In the genomic region with DNA sequence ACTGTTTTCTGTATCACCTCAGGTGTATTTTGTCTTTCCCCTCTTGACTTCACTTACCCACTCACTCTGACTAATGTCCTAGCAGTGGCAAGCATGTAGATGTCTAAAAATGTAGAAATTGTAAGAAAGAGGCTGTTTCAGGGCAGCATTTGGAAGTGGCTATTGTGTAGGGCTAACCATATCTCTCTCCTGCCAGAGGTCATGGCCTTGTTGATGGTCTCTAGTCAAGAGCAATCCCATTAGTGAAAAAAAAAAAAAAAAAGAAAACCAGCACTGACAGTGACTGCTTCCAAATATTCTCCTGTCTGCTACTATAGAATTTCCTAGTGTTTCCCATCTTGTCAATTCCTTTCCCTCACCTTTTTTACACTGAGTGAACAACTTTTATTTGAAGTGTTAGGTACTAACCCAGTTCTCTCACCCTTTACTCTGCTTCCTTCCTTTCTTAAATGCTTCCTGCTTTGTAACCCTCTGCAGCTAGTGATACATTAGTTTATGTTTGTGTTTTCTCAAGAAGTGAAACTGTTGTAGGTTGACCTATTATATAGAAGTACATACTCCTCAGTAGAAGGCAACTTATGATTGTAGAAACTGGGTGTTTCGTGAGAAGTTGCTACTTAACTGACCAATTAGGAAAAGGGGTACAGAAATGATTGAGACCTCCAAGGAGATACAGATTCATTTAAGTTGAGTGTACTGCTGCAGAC, we compare ENCODE assay signal across 15 cellular contexts.
A peak's percentile ranks its signal among the peaks of the same experiment; 100 is the strongest.
DNase-seq lines count a peak whose midpoint lies in the region; ATAC-seq, FAIRE-seq and TF ChIP-seq lines count a peak whose summit lies in the region.
"Had no signal": no experiment of that assay in that cellular context is flagged by ENCODE, and none has a peak within 500 bp of the region (broad histone marks: within the 10 kb centered on the region; RNA-seq: fewer than 3 reads in every experiment).

No MANE protein-coding gene starts in this region.

- dilution Hi-C loops in keratinocyte (cut with MboI; ENCODE audit: extremely low pct_ligation_motif_present, low sequenced_read_pairs): no loop called here

- no peak overlapping the region for H3K27ac Mint-ChIP-seq in activated T-helper 1 cell treated with anti-CD3 and anti-CD28 coated beads, Interleukin-12 subunit alpha, Interleukin-12 subunit beta, Interleukin-2, Interleukin-4 antibody, amounts not matched to agents 30 ng/mL and 10 ng/mL and 1 ng/mL, durations not matched to agents 14 hours and 24 hours and 36 hours
- no peak overlapping the region for H3K27ac Mint-ChIP-seq in T-cell
- H3K27ac Mint-ChIP-seq: activated T-helper 17 cell treated with anti-CD3 and anti-CD28 coated beads, Interleukin-2, amount 50 U/mL, for 72 hours; IgD-negative memory B cell had no signal

- H3K27me3 Mint-ChIP-seq in activated T-helper 1 cell treated with anti-CD3 and anti-CD28 coated beads, Interleukin-12 subunit alpha, Interleukin-12 subunit beta, Interleukin-2, Interleukin-4 antibody, amounts not matched to agents 30 ng/mL and 10 ng/mL and 1 ng/mL, durations not matched to agents 14 hours and 24 hours and 36 hours (ENCODE audit: insufficient read depth): peaks cover 4% of the 10 kb centered on the region
- H3K27me3 Mint-ChIP-seq in T-cell: peaks cover 13 to 17% of the 10 kb centered on the region in 2 donors
- H3K27me3 Mint-ChIP-seq: IgD-negative memory B cell had no signal

- ATAC-seq in GM19023 (IDR thresholded peaks at IDR 0.05; ENCODE audit: unreplicated experiment) (peak; percentile 86), GM21737 (IDR thresholded peaks at IDR 0.05; ENCODE audit: unreplicated experiment) (peak; percentile 94), HG03108 (IDR thresholded peaks at IDR 0.05; ENCODE audit: unreplicated experiment) (peak; percentile 96), T-cell (replicated peaks in 1 of 4) (no peak)
- ATAC-seq: activated CD4-positive, CD25-positive, alpha-beta regulatory T cell treated with anti-CD3 and anti-CD28 coated beads, Interleukin-2, amount 50 U/mL, for 24 hours; activated T-helper 17 cell treated with anti-CD3 and anti-CD28 coated beads, Interleukin-2, amount 50 U/mL, for 72 hours; body of pancreas; SK-N-SH treated with all-trans-retinoic acid at 6 μM for 48 hours had no signal

- no peaks in the 10 kb centered on the region for H3K4me1 Mint-ChIP-seq in activated T-helper 1 cell treated with anti-CD3 and anti-CD28 coated beads, Interleukin-12 subunit alpha, Interleukin-12 subunit beta, Interleukin-2, Interleukin-4 antibody, amounts not matched to agents 30 ng/mL and 10 ng/mL and 1 ng/mL, durations not matched to agents 14 hours and 24 hours and 36 hours (ENCODE audit: low read depth)
- no peaks in the 10 kb centered on the region for H3K4me1 Mint-ChIP-seq in T-cell
- H3K4me1 Mint-ChIP-seq: activated T-helper 17 cell treated with anti-CD3 and anti-CD28 coated beads, Interleukin-2, amount 50 U/mL, for 72 hours; IgD-negative memory B cell had no signal

- H3K9me3 Mint-ChIP-seq in activated T-helper 1 cell treated with anti-CD3 and anti-CD28 coated beads, Interleukin-12 subunit alpha, Interleukin-12 subunit beta, Interleukin-2, Interleukin-4 antibody, amounts not matched to agents 30 ng/mL and 10 ng/mL and 1 ng/mL, durations not matched to agents 14 hours and 24 hours and 36 hours: no peaks in the 10 kb centered on the region
- no peaks in the 10 kb centered on the region for H3K9me3 Mint-ChIP-seq in T-cell
- H3K9me3 Mint-ChIP-seq: activated T-helper 17 cell treated with anti-CD3 and anti-CD28 coated beads, Interleukin-2, amount 50 U/mL, for 72 hours; IgD-negative memory B cell had no signal

- no peak overlapping the region for H3K4me3 ChIP-seq in keratinocyte (ENCODE audit: control insufficient read depth in 2 of 3, extremely low read depth in 1 of 3, insufficient read depth in 2 of 3, low read depth in 1 of 3, low read length in 3 of 3)
- no peak overlapping the region for H3K4me3 ChIP-seq in foreskin fibroblast (ENCODE audit: low read depth in 1 of 2, low read length in 2 of 2)
- H3K4me3 ChIP-seq: BLaER1 treated with 17β-estradiol and CSF1 and Interleukin-3, amounts not matched to agents 10 nM and 100 nM; body of pancreas; ovary had no signal

- no peaks in the 10 kb centered on the region for H3K9me1 ChIP-seq in keratinocyte (ENCODE audit: control insufficient read depth, extremely low read depth, insufficient read depth, low read length)

- no peak for DNase-seq in keratinocyte (ENCODE audit: low read depth, low spot score)
- DNase-seq in activated T-helper 1 cell treated with anti-CD3 and anti-CD28 coated beads, Interleukin-12 subunit alpha, Interleukin-12 subunit beta, Interleukin-2, Interleukin-4 antibody, amounts not matched to agents 30 ng/mL and 10 ng/mL and 1 ng/mL, durations not matched to agents 14 hours and 24 hours and 36 hours (ENCODE audit: low spot score): no peak
- DNase-seq in T-cell: no peak
- no peak for DNase-seq in NCI-H1694 treated with DMSO at 0.1 percent for 48 hours (lab: John Stamatoyannopoulos, UW)
- no peak for DNase-seq in foreskin fibroblast
- DNase-seq: body of pancreas, ovary had no signal

- CTCF ChIA-PET in T-cell (lab: Charles Lee): no interaction called here

- H3K4me2 ChIP-seq in keratinocyte (ENCODE audit: control insufficient read depth, extremely low read depth, insufficient read depth, low read depth, low read length): no peak overlapping the region
- H3K4me2 ChIP-seq: BLaER1 treated with 17β-estradiol and CSF1 and Interleukin-3, amounts not matched to agents 10 nM and 100 nM had no signal

- no peak overlapping the region for H3K4me3 Mint-ChIP-seq in activated T-helper 1 cell treated with anti-CD3 and anti-CD28 coated beads, Interleukin-12 subunit alpha, Interleukin-12 subunit beta, Interleukin-2, Interleukin-4 antibody, amounts not matched to agents 30 ng/mL and 10 ng/mL and 1 ng/mL, durations not matched to agents 14 hours and 24 hours and 36 hours
- no peak overlapping the region for H3K4me3 Mint-ChIP-seq in T-cell
- H3K4me3 Mint-ChIP-seq: activated T-helper 17 cell treated with anti-CD3 and anti-CD28 coated beads, Interleukin-2, amount 50 U/mL, for 72 hours had no signal

- peak; percentile 41 for FAIRE-seq in keratinocyte (lab: Jason Lieb, UNC)

- POLR2A ChIA-PET in T-cell (lab: Charles Lee): no interaction called here

- no peaks in the 10 kb centered on the region for H4K20me1 ChIP-seq in keratinocyte (ENCODE audit: control insufficient read depth, extremely low read depth, insufficient read depth, low read length)
- H4K20me1 ChIP-seq: BLaER1 treated with 17β-estradiol and CSF1 and Interleukin-3, amounts not matched to agents 10 nM and 100 nM had no signal

- TF ChIP-seq CTCF in keratinocyte (optimal IDR thresholded peaks at IDR 0.05 in 1 of 3, IDR thresholded peaks at IDR 0.05 in 1 of 3, conservative IDR thresholded peaks at IDR 0.05 in 1 of 3; ENCODE audit: extremely low read depth in 1 of 3, insufficient read depth in 2 of 3, low read length in 3 of 3) (no peak), foreskin fibroblast (IDR thresholded peaks at IDR 0.05; ENCODE audit: low read depth, low read length) (no peak)

- intact Hi-C loops in activated T-helper 1 cell treated with anti-CD3 and anti-CD28 coated beads, Interleukin-12 subunit alpha, Interleukin-12 subunit beta, Interleukin-2, Interleukin-4 antibody, amounts not matched to agents 30 ng/mL and 10 ng/mL and 1 ng/mL, durations not matched to agents 14 hours and 24 hours and 36 hours (cut with micrococcal nuclease): no loop called here

- no peaks in the 10 kb centered on the region for H3K36me3 ChIP-seq in keratinocyte (ENCODE audit: control insufficient read depth in 2 of 2, extremely low read depth in 1 of 2, insufficient read depth in 2 of 2, low read length in 2 of 2)
- H3K36me3 ChIP-seq: BLaER1 treated with 17β-estradiol and CSF1 and Interleukin-3, amounts not matched to agents 10 nM and 100 nM; ovary had no signal

- no peaks in the 10 kb centered on the region for H3K36me3 Mint-ChIP-seq in activated T-helper 1 cell treated with anti-CD3 and anti-CD28 coated beads, Interleukin-12 subunit alpha, Interleukin-12 subunit beta, Interleukin-2, Interleukin-4 antibody, amounts not matched to agents 30 ng/mL and 10 ng/mL and 1 ng/mL, durations not matched to agents 14 hours and 24 hours and 36 hours (ENCODE audit: low read depth)
- H3K36me3 Mint-ChIP-seq in T-cell: no peaks in the 10 kb centered on the region

- H2AFZ ChIP-seq in keratinocyte (ENCODE audit: control insufficient read depth, low read length): peak overlapping the region; percentile 39

- H3K79me2 ChIP-seq in keratinocyte (ENCODE audit: control insufficient read depth, insufficient read depth, low read length): no peaks in the 10 kb centered on the region

- no peaks in the 10 kb centered on the region for H3K27me3 ChIP-seq in keratinocyte (ENCODE audit: control insufficient read depth, extremely low read depth, insufficient read depth, low read length)
- H3K27me3 ChIP-seq: BLaER1 treated with 17β-estradiol and CSF1 and Interleukin-3, amounts not matched to agents 10 nM and 100 nM; body of pancreas; ovary had no signal

- H3K27ac ChIP-seq in keratinocyte (ENCODE audit: control insufficient read depth, insufficient read depth, low read length): no peak overlapping the region
- H3K27ac ChIP-seq: BLaER1 treated with 17β-estradiol and CSF1 and Interleukin-3, amounts not matched to agents 10 nM and 100 nM; body of pancreas; ovary had no signal

- H3K9me3 ChIP-seq in keratinocyte (ENCODE audit: control insufficient read depth, low read depth, low read length): no peaks in the 10 kb centered on the region
- H3K9me3 ChIP-seq: BLaER1 treated with 17β-estradiol and CSF1 and Interleukin-3, amounts not matched to agents 10 nM and 100 nM; body of pancreas; ovary had no signal

- H3K4me1 ChIP-seq in keratinocyte (ENCODE audit: control insufficient read depth, extremely low read depth, insufficient read depth, low read length): peaks cover 13% of the 10 kb centered on the region
- H3K4me1 ChIP-seq: BLaER1 treated with 17β-estradiol and CSF1 and Interleukin-3, amounts not matched to agents 10 nM and 100 nM; body of pancreas had no signal

- H3K9ac ChIP-seq in keratinocyte (ENCODE audit: control insufficient read depth, extremely low read depth, insufficient read depth, low read length): no peak overlapping the region
- H3K9ac ChIP-seq: BLaER1 treated with 17β-estradiol and CSF1 and Interleukin-3, amounts not matched to agents 10 nM and 100 nM had no signal

Comparison
In these comparisons a context has a peak if more than half of its experiments do, and no peak if none do; other contexts are left out.
1. ATAC-seq: peak in GM19023 (single experiment), GM21737 (single experiment) and HG03108 (single experiment); none in T-cell (0 of 4).